In genomic region chr4:14877246-14878220, GRCh38 we compare ENCODE assay signal across 8 cellular contexts.
DNase-seq lines count a peak whose midpoint lies in the region; ATAC-seq and TF ChIP-seq lines count a peak whose summit lies in the region.

No MANE protein-coding gene starts in this region.

- no peaks in the 10 kb centered on the region for H3K27me3 ChIP-seq in right atrium auricular region
- no peaks in the 10 kb centered on the region for H3K27me3 ChIP-seq in suprapubic skin

- no peak overlapping the region for H3K4me3 Mint-ChIP-seq in nephron progenitor cell

- no peaks in the 10 kb centered on the region for H3K36me3 ChIP-seq in right atrium auricular region
- no peaks in the 10 kb centered on the region for H3K36me3 ChIP-seq in suprapubic skin

- peak; percentile 68 for ATAC-seq in Right ventricle myocardium inferior

- TF ChIP-seq POLR2A in NB4 (IDR thresholded peaks at IDR 0.05; ENCODE audit: extremely low read depth, insufficient read length) (no peak), suprapubic skin (IDR thresholded peaks at IDR 0.05) (no peak)

- no peaks in the 10 kb centered on the region for H3K9me3 ChIP-seq in right atrium auricular region
- H3K9me3 ChIP-seq in suprapubic skin, result no peaks in the 10 kb centered on the region

- TF ChIP-seq CTCF in right atrium auricular region (IDR thresholded peaks at IDR 0.05) (no peak), NB4 (IDR thresholded peaks at IDR 0.05; ENCODE audit: low read depth, low read length) (no peak), epithelial cell of esophagus (IDR thresholded peaks at IDR 0.05; ENCODE audit: insufficient read depth, low read depth, low read length, missing control alignments) (no peak), suprapubic skin (IDR thresholded peaks at IDR 0.05) (no peak), nephron progenitor cell (IDR thresholded peaks at IDR 0.05) (no peak)

- DNase-seq in Right ventricle myocardium inferior (ENCODE audit: missing footprints), result no peak
- DNase-seq in right atrium auricular region (ENCODE audit: low spot score), result no peak
- DNase-seq in NB4 (ENCODE audit: low read depth), result peak; percentile 93
- peak; percentile 45 for DNase-seq in epithelial cell of esophagus (ENCODE audit: low read depth)
- DNase-seq in suprapubic skin (ENCODE audit: low spot score in 2 of 2), result no peak
- DNase-seq in nephron progenitor cell, result no peak
- DNase-seq in activated effector memory CD4-positive, alpha-beta T cell treated with Interleukin-2 at 50 U/mL for 16 hours, result no peak
- no peak for DNase-seq in iPS-NIHi11 (ENCODE audit: low spot score)

- H3K4me1 Mint-ChIP-seq in nephron progenitor cell, result no peaks in the 10 kb centered on the region

- TF ChIP-seq EP300 in suprapubic skin (IDR thresholded peaks at IDR 0.05), result no peak

- H3K27me3 Mint-ChIP-seq in nephron progenitor cell (ENCODE audit: low read depth, poor library complexity), result peaks cover 29% of the 10 kb centered on the region

- H3K36me3 Mint-ChIP-seq in nephron progenitor cell (ENCODE audit: low read depth), result no peaks in the 10 kb centered on the region

- H3K4me1 ChIP-seq in right atrium auricular region (peaks cover 0 to 13% of the 10 kb centered on the region in 2 donors), suprapubic skin (peaks cover 32% of the 10 kb centered on the region)

- 38% methylated on average over 6 of the region's 6 CpGs for WGBS in suprapubic skin

- H3K27ac Mint-ChIP-seq in nephron progenitor cell, result no peak overlapping the region

- H3K4me3 ChIP-seq in right atrium auricular region (no peak overlapping the region), NB4 (ENCODE audit: low read depth, low read length) (no peak overlapping the region), epithelial cell of esophagus (ENCODE audit: low read length) (no peak overlapping the region), suprapubic skin (no peak overlapping the region)

- H3K27ac ChIP-seq in right atrium auricular region, result no peak overlapping the region
- H3K27ac ChIP-seq in suprapubic skin, result peak overlapping the region; percentile 42

- intact Hi-C loops in Right ventricle myocardium inferior (cut with DNase I), result no loop called here

- H3K9me3 Mint-ChIP-seq in nephron progenitor cell, result no peaks in the 10 kb centered on the region

Comparison
In these comparisons a context has a peak if more than half of its experiments do, and no peak if none do; other contexts are left out.
1. DNase-seq: peak in NB4 (single experiment) and epithelial cell of esophagus (single experiment); none in Right ventricle myocardium inferior (single experiment), right atrium auricular region (single experiment), suprapubic skin (0 of 2), nephron progenitor cell (single experiment), activated effector memory CD4-positive, alpha-beta T cell treated with Interleukin-2 at 50 U/mL for 16 hours (single experiment) and iPS-NIHi11 (single experiment).